1 cellular context compared by ENCODE assay signal in genomic region chr3:50238549-50239026, GRCh38.
TF ChIP-seq lines count a peak whose summit lies in the region.

No MANE protein-coding gene starts in this region.

TF ChIP-seq in liver, 16 proteins besides CTCF, POLR2A, EP300 and RAD21 (continued from another document):
- peak; percentile 70 for TF ChIP-seq REST (IDR thresholded peaks at IDR 0.05)
- peak; percentile 87 to 91 for TF ChIP-seq HNF4A (conservative IDR thresholded peaks at IDR 0.05)
- no peak for TF ChIP-seq ATF3 (IDR thresholded peaks at IDR 0.05)
- no peak for TF ChIP-seq TAF1 (conservative IDR thresholded peaks at IDR 0.05)
- TF ChIP-seq NR2F2 (IDR thresholded peaks at IDR 0.05): no peak
- peak in 1 of 2 donors; percentile 68 for TF ChIP-seq GABPA (IDR thresholded peaks at IDR 0.05 in 1 of 2, conservative IDR thresholded peaks at IDR 0.05 in 1 of 2)
